Comparison of ENCODE assay signal across 8 cellular contexts in genomic region chr2:96764253-96764637, GRCh38. TPM values are rescaled to one million over a fixed set of nuclear protein-coding genes. Genes with fewer than 3 reads are reported as not detected.
A peak's percentile ranks its signal among the peaks of the same experiment; 100 is the strongest.
DNase-seq lines count a peak whose midpoint lies in the region; ATAC-seq lines count a peak whose summit lies in the region.

No MANE protein-coding gene starts in this region.

- ATAC-seq in activated T-cell treated with anti-CD3 and anti-CD28 coated beads, Interleukin-2, amount 50 U/mL, for 72 hours (replicated peaks in 1 of 2) = no peak
- ATAC-seq in HG02884 (IDR thresholded peaks at IDR 0.05; ENCODE audit: unreplicated experiment) = no peak

- H3K27ac Mint-ChIP-seq in activated T-cell treated with anti-CD3 and anti-CD28 coated beads, Interleukin-2, amount 50 U/mL, for 72 hours = no peak overlapping the region

- H3K9ac ChIP-seq in SK-N-MC (ENCODE audit: insufficient read length) = no peak overlapping the region

- H3K9me3 ChIP-seq in SK-N-MC (ENCODE audit: low read depth, low read length) = no peaks in the 10 kb centered on the region

- no peaks in the 10 kb centered on the region for H3K9me3 Mint-ChIP-seq in activated T-cell treated with anti-CD3 and anti-CD28 coated beads, Interleukin-2, amount 50 U/mL, for 72 hours

- H3K27ac ChIP-seq in SK-N-MC (no peak overlapping the region), skin epidermis (peak overlapping the region in 17 of 21 experiments; percentile 10 to 77 (median 49))

- no peak for DNase-seq in activated T-cell treated with anti-CD3 and anti-CD28 coated beads, Interleukin-2, amount 50 U/mL, for 72 hours
- DNase-seq in activated T-cell treated with anti-CD3 and anti-CD28 coated beads, Interleukin-2, amount 50 U/mL, for 48 hours = no peak
- DNase-seq in SK-N-MC (ENCODE audit: low read depth, low spot score) = no peak
- DNase-seq in globus pallidus (ENCODE audit: low spot score) = peak; percentile 39
- DNase-seq in stimulated activated CD4-positive, alpha-beta T cell treated with anti-CD3 and anti-CD28 coated beads, Interleukin-4, amount 100 ng/mL, for 1 hour = no peak
- no peak for DNase-seq in hippocampal formation (lab: John Stamatoyannopoulos, UW)

- peak overlapping the region; percentile 78 for H3K4me3 ChIP-seq in SK-N-MC
- peak overlapping the region; percentile 8 to 62 (median 21) for H3K4me3 ChIP-seq in skin epidermis

- H3K27me3 Mint-ChIP-seq in activated T-cell treated with anti-CD3 and anti-CD28 coated beads, Interleukin-2, amount 50 U/mL, for 72 hours (ENCODE audit: low read depth) = no peaks in the 10 kb centered on the region

- H3K4me3 Mint-ChIP-seq in activated T-cell treated with anti-CD3 and anti-CD28 coated beads, Interleukin-2, amount 50 U/mL, for 72 hours = peak overlapping the region; percentile 69 to 91

- H3K36me3 ChIP-seq in SK-N-MC (ENCODE audit: insufficient read depth, low read length) = no peaks in the 10 kb centered on the region

- H3K4me1 Mint-ChIP-seq in activated T-cell treated with anti-CD3 and anti-CD28 coated beads, Interleukin-2, amount 50 U/mL, for 72 hours (ENCODE audit: low read depth) = peaks cover 64% of the 10 kb centered on the region

- H3K36me3 Mint-ChIP-seq in activated T-cell treated with anti-CD3 and anti-CD28 coated beads, Interleukin-2, amount 50 U/mL, for 72 hours (ENCODE audit: insufficient read depth in 2 of 2) = peaks cover 0 to 3% of the 10 kb centered on the region in 2 donors

RNA-seq across cellular contexts. Expression of gene CNNM4, which starts 3.5 kb away (rescaled TPM):
- total RNA-seq in activated T-cell treated with anti-CD3 and anti-CD28 coated beads, Interleukin-2, amount 50 U/mL, for 72 hours = 1 to 10 TPM; 9.1 to 9.5 TPM

RNA-seq across cellular contexts. Expression of gene LMAN2L, which starts 24.4 kb away (rescaled TPM):
- 1 to 10 TPM; 7.8 to 8.0 TPM for total RNA-seq in activated T-cell treated with anti-CD3 and anti-CD28 coated beads, Interleukin-2, amount 50 U/mL, for 72 hours

RNA-seq across cellular contexts. Expression of gene CNNM3, which starts 51.8 kb away (rescaled TPM):
- 10 to 100 TPM; 20.7 to 27.9 TPM for total RNA-seq in activated T-cell treated with anti-CD3 and anti-CD28 coated beads, Interleukin-2, amount 50 U/mL, for 72 hours
